7 cellular contexts compared by ENCODE assay signal in genomic region chr5:72641164-72641563, GRCh38.
"Had no signal": no experiment of that assay in that cellular context is flagged by ENCODE, and none has a peak within 500 bp of the region (broad histone marks: within the 10 kb centered on the region; RNA-seq: fewer than 3 reads in every experiment).

No MANE protein-coding gene starts in this region.

- H3K9ac ChIP-seq: KMS-11 had no signal

- DNase-seq: IMR-90, KBM-7, KG1 had no signal

- FAIRE-seq: HepG2, HTR-8/SVneo had no signal

- H3K4me2 ChIP-seq: KMS-11 had no signal

- H3K27ac ChIP-seq: HL-60, KMS-11 had no signal

- ATAC-seq: HepG2 had no signal
